In the genomic region with DNA sequence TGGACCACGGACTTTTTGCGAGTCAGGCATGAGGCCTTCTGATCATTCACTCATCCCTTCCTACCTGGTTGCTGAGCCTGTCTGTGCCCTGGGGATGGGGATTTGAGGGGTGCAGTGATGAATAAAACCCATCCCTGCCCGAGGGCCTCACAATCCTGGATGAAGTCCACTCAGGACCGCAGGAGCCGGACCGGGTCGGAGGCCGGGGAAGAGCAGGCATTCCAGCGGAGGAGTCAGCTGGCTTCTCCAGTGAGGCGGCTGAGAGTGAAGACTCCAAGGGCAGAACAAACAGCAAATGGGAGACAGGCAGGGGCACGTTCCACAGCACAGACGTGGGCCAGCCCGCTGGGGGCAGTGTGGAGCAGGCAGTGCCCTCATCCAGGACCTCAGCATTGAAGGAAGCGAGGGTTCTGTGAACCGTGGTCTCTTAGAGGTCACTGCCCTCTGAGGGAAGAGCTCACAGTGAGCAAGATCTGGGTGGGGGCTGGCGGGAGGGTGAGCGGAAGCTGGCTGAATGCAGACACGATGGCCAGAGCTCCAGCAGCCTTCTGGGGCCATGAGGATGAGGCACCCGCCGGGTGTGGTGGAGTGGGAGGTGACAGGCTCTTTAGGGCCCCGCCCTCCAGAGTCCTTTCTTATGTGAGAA, we compare ENCODE assay signal across 11 cellular contexts. TPM values are rescaled to one million over a fixed set of nuclear protein-coding genes. Genes with fewer than 3 reads are reported as not detected.
A peak's percentile ranks its signal among the peaks of the same experiment; 100 is the strongest.
DNase-seq lines count a peak whose midpoint lies in the region; ATAC-seq, FAIRE-seq and TF ChIP-seq lines count a peak whose summit lies in the region.
"Had no signal": no experiment of that assay in that cellular context is flagged by ENCODE, and none has a peak within 500 bp of the region (broad histone marks: within the 10 kb centered on the region; RNA-seq: fewer than 3 reads in every experiment).

No MANE protein-coding gene starts in this region.

- H3K4me1 ChIP-seq in osteoblast (ENCODE audit: insufficient read depth, low read length): no peaks in the 10 kb centered on the region
- H3K4me1 ChIP-seq: ascending aorta had no signal

- H3K4me2 ChIP-seq in osteoblast (ENCODE audit: insufficient read depth, low read length): no peak overlapping the region

- H3K9me3 ChIP-seq in osteoblast (ENCODE audit: low read depth, low read length): no peaks in the 10 kb centered on the region
- H3K9me3 ChIP-seq: ascending aorta had no signal

- H3K79me2 ChIP-seq in osteoblast (ENCODE audit: insufficient read depth, low read length): no peaks in the 10 kb centered on the region

- no peak overlapping the region for H2AFZ ChIP-seq in osteoblast (ENCODE audit: low read length)

- H3K27ac ChIP-seq in osteoblast (ENCODE audit: low read depth, low read length): no peak overlapping the region
- H3K27ac ChIP-seq: ascending aorta, epithelial cell of prostate had no signal

- no peak for TF ChIP-seq CTCF in osteoblast (IDR thresholded peaks at IDR 0.05; ENCODE audit: extremely low read depth, low read depth, low read length)

- no peak for ATAC-seq in GM21423 (IDR thresholded peaks at IDR 0.05; ENCODE audit: unreplicated experiment)

- no peaks in the 10 kb centered on the region for H4K20me1 ChIP-seq in osteoblast (ENCODE audit: insufficient read depth, low read length)

- DNase-seq in NCI-H82 (lab: John Stamatoyannopoulos, UW) (peak; percentile 42), NCI-H82 treated with DMSO at 0.1 percent for 48 hours (lab: John Stamatoyannopoulos, UW; ENCODE audit: unreplicated experiment) (no peak), HuH-7 (ENCODE audit: low spot score) (peak; percentile 83), dermis blood vessel endothelial cell (peak; percentile 24), osteoblast (ENCODE audit: insufficient read length, low spot score, missing footprints) (peak; percentile 64), RCC 7860 (ENCODE audit: low spot score) (no peak)
- no peak for DNase-seq in stimulated activated CD4-positive, alpha-beta T cell treated with anti-CD3 and anti-CD28 coated beads, Interleukin-12 subunit alpha, Interleukin-12 subunit beta, amount 100 ng/mL, for 4 hours
- DNase-seq: NCI-H446 treated with DMSO at 0.1 percent for 48 hours had no signal

- peaks cover 5% of the 10 kb centered on the region for H3K27me3 ChIP-seq in osteoblast (ENCODE audit: insufficient read depth, low read length)
- H3K27me3 ChIP-seq: ascending aorta had no signal

- no peak overlapping the region for H3K4me3 ChIP-seq in osteoblast (ENCODE audit: insufficient read depth, low read length)
- H3K4me3 ChIP-seq: ascending aorta had no signal

- no peak for FAIRE-seq in RCC 7860 (lab: Jason Lieb, UNC)

- no peaks in the 10 kb centered on the region for H3K36me3 ChIP-seq in osteoblast (ENCODE audit: insufficient read depth, low read length)
- H3K36me3 ChIP-seq: ascending aorta had no signal

RNA-seq across cellular contexts. Expression of gene LRRC3, which starts 10.9 kb away (rescaled TPM):
- total RNA-seq in dermis blood vessel endothelial cell (1.9 and 2.1 TPM in 2 replicates), osteoblast (0.72 and 0.88 TPM in 2 replicates)

Comparison
In these comparisons a context has a peak if more than half of its experiments do, and no peak if none do; other contexts are left out.
1. DNase-seq: peak in NCI-H82 (single experiment), HuH-7 (single experiment), dermis blood vessel endothelial cell (single experiment) and osteoblast (single experiment); none in NCI-H82 treated with DMSO at 0.1 percent for 48 hours (single experiment), RCC 7860 (single experiment) and stimulated activated CD4-positive, alpha-beta T cell treated with anti-CD3 and anti-CD28 coated beads, Interleukin-12 subunit alpha, Interleukin-12 subunit beta, amount 100 ng/mL, for 4 hours (single experiment).